24 cellular contexts compared by ENCODE assay signal in genomic region chr6:20802596-20802995, GRCh38.
"Had no signal": no experiment of that assay in that cellular context is flagged by ENCODE, and none has a peak within 500 bp of the region (broad histone marks: within the 10 kb centered on the region; RNA-seq: fewer than 3 reads in every experiment).

No MANE protein-coding gene starts in this region.

- ATAC-seq: heart right ventricle; lower lobe of right lung; naive thymus-derived CD4-positive, alpha-beta T cell; right lobe of liver; stimulated activated memory B cell treated with anti-CD40 and anti-IgM and Interleukin-4, amounts not matched to agents 10 μg/mL and 1 μg/mL and 100 μg/mL, for 72 hours had no signal

- H3K36me3 ChIP-seq: esophagus squamous epithelium, heart right ventricle, lower lobe of right lung, neural progenitor cell, right lobe of liver, suprapubic skin, vagina had no signal

- H3K9me3 ChIP-seq: vagina had no signal

- H3K4me3 ChIP-seq: coronary artery, esophagus squamous epithelium, heart right ventricle, lower lobe of right lung, neural progenitor cell, right lobe of liver, stomach, suprapubic skin, tibial nerve, vagina had no signal

- H3K9ac ChIP-seq: neural progenitor cell had no signal

- H2AFZ ChIP-seq: neural progenitor cell had no signal

- H3K27me3 ChIP-seq: esophagus squamous epithelium, heart right ventricle, neural progenitor cell, right lobe of liver, stomach, suprapubic skin, tibial nerve, vagina had no signal

- DNase-seq: activated B cell treated with CpG ODN at 0.5 μM for 24 hours; activated CD4-positive, alpha-beta memory T cell treated with anti-CD3 and anti-CD28 coated beads for 36 hours; activated CD4-positive, alpha-beta T cell treated with anti-CD3 and anti-CD28 coated beads for 48 hours; activated naive CD4-positive, alpha-beta T cell treated with Interleukin-2 at 50 U/mL for 16 hours; activated naive CD8-positive, alpha-beta T cell treated with anti-CD3 and anti-CD28 coated beads for 36 hours; activated T-cell treated with anti-CD3 and anti-CD28 coated beads, Interleukin-2, amount 50 U/mL, for 48 hours; amygdala; esophagus squamous epithelium; heart right ventricle; kidney; lower lobe of right lung; mesendoderm; naive thymus-derived CD4-positive, alpha-beta T cell; posterior cingulate gyrus; right lobe of liver; small intestine; stimulated activated CD4-positive, alpha-beta T cell treated with anti-CD3 and anti-CD28 coated beads, Interleukin-15, amount 100 ng/mL, for 24 hours; stomach had no signal

- H3K27ac ChIP-seq: coronary artery, esophagus squamous epithelium, heart right ventricle, lower lobe of right lung, neural progenitor cell, right lobe of liver, stomach, suprapubic skin, tibial nerve, vagina had no signal

- H3K4me2 ChIP-seq: neural progenitor cell had no signal

- H3K4me1 ChIP-seq: esophagus squamous epithelium, lower lobe of right lung, neural progenitor cell, right lobe of liver, stomach, suprapubic skin, vagina had no signal
